8 cellular contexts compared by ENCODE assay signal in genomic region chr3:123067689-123068226, GRCh38. TPM values are rescaled to one million over a fixed set of nuclear protein-coding genes. Genes with fewer than 3 reads are reported as not detected.
DNase-seq lines count a peak whose midpoint lies in the region; ATAC-seq, FAIRE-seq and TF ChIP-seq lines count a peak whose summit lies in the region.

No MANE protein-coding gene starts in this region.

- H3K4me1 ChIP-seq in NT2/D1 (ENCODE audit: insufficient read depth, insufficient read length), result peaks cover 8% of the 10 kb centered on the region
- H3K4me1 ChIP-seq in duodenal mucosa (ENCODE audit: control insufficient read depth in 1 of 2, insufficient read depth in 2 of 2, low read length in 2 of 2), result peaks cover 20 to 23% of the 10 kb centered on the region in 2 donors

- no TSS peak for BruUV-seq in Calu3 (replicated peaks; lab: Mats Ljungman, UMichigan)

- H3K27me3 Mint-ChIP-seq in Calu3 (ENCODE audit: unreplicated experiment), result peaks cover 23% of the 10 kb centered on the region
- no peaks in the 10 kb centered on the region for H3K27me3 Mint-ChIP-seq in naive thymus-derived CD8-positive, alpha-beta T cell

- H3K9me3 Mint-ChIP-seq in Calu3 (ENCODE audit: low read depth, unreplicated experiment), result no peaks in the 10 kb centered on the region
- no peaks in the 10 kb centered on the region for H3K9me3 Mint-ChIP-seq in naive thymus-derived CD8-positive, alpha-beta T cell

- CTCF ChIA-PET in Calu3 (lab: Charles Lee), result interaction anchor here (0.6 to 1.1 kb wide), 3 partner anchors 24 to 76 kb away, joined by 3 read pairs; no protein-coding TSS in a partner anchor

- DNase-seq in Calu3 (peak; percentile 13), NT2/D1 (ENCODE audit: low read depth, low spot score) (no peak), caudate nucleus (lab: John Stamatoyannopoulos, UW) (no peak), D721Med (ENCODE audit: insufficient read length, low spot score) (no peak), NCI-H1436 (lab: John Stamatoyannopoulos, UW) (no peak)
- no peak for DNase-seq in naive thymus-derived CD8-positive, alpha-beta T cell

- TF ChIP-seq CTCF in Calu3 (IDR thresholded peaks at IDR 0.05; ENCODE audit: unreplicated experiment), result no peak
- TF ChIP-seq CTCF in D721Med (IDR thresholded peaks at IDR 0.05; ENCODE audit: insufficient read depth, missing control alignments), result no peak

- H3K9ac ChIP-seq in NT2/D1 (ENCODE audit: insufficient read length, low read depth) (peak overlapping the region; percentile 96), duodenal mucosa (ENCODE audit: low read depth in 1 of 2, low read length in 2 of 2) (peak overlapping the region; percentile 65 to 68)

- no peak overlapping the region for H3K27ac ChIP-seq in duodenal mucosa (ENCODE audit: low read depth, low read length)
- no peak overlapping the region for H3K27ac ChIP-seq in caudate nucleus (ENCODE audit: low read depth, low read length)

- H3K4me1 Mint-ChIP-seq in Calu3 (ENCODE audit: low read depth, unreplicated experiment), result peaks cover 9% of the 10 kb centered on the region
- H3K4me1 Mint-ChIP-seq in naive thymus-derived CD8-positive, alpha-beta T cell, result peaks cover 17 to 37% (median 23%) of the 10 kb centered on the region in 4 donors

- POLR2A ChIA-PET in naive thymus-derived CD8-positive, alpha-beta T cell (lab: Charles Lee), result interaction anchor here (1.0 kb wide), 1 partner anchor 11 kb away, joined by 3 read pairs; no protein-coding TSS in a partner anchor

- H3K4me3 ChIP-seq in NT2/D1 (ENCODE audit: insufficient read length, low read depth) (peak overlapping the region; percentile 92), duodenal mucosa (ENCODE audit: low read depth in 1 of 2, low read length in 2 of 2) (peak overlapping the region; percentile 80 to 89)

- H3K36me3 Mint-ChIP-seq in Calu3 (ENCODE audit: insufficient read depth, unreplicated experiment), result peaks cover 24% of the 10 kb centered on the region
- H3K36me3 Mint-ChIP-seq in naive thymus-derived CD8-positive, alpha-beta T cell, result no peaks in the 10 kb centered on the region

- no peaks in the 10 kb centered on the region for H3K9me3 ChIP-seq in NT2/D1 (ENCODE audit: insufficient read depth, low read length)
- no peaks in the 10 kb centered on the region for H3K9me3 ChIP-seq in duodenal mucosa (ENCODE audit: control insufficient read depth in 1 of 2, low read length in 2 of 2)

- no peak for FAIRE-seq in D721Med (lab: Jason Lieb, UNC)

- intact Hi-C loops in Calu3 (cut with micrococcal nuclease; ENCODE audit: unreplicated experiment), result no loop called here

- H3K27ac Mint-ChIP-seq in Calu3 (ENCODE audit: unreplicated experiment), result peak overlapping the region; percentile 63
- H3K27ac Mint-ChIP-seq in naive thymus-derived CD8-positive, alpha-beta T cell, result peak overlapping the region in 7 of 10 donors; percentile 56 to 77 (median 70)

- ATAC-seq in GM21619 (IDR thresholded peaks at IDR 0.05; ENCODE audit: unreplicated experiment), result peak; percentile 27
- peak; percentile 52 to 54 for ATAC-seq in naive thymus-derived CD8-positive, alpha-beta T cell

- peak overlapping the region; percentile 91 for H3K4me3 Mint-ChIP-seq in Calu3 (ENCODE audit: low read depth, unreplicated experiment)
- peak overlapping the region; percentile 78 to 87 (median 84) for H3K4me3 Mint-ChIP-seq in naive thymus-derived CD8-positive, alpha-beta T cell

- peaks cover 6% of the 10 kb centered on the region for H3K27me3 ChIP-seq in NT2/D1 (ENCODE audit: insufficient read depth, insufficient read length)
- H3K27me3 ChIP-seq in duodenal mucosa (ENCODE audit: control insufficient read depth in 1 of 2, insufficient read depth in 2 of 2, low read length in 2 of 2), result peaks cover 0 to 5% of the 10 kb centered on the region in 2 donors

- H3K36me3 ChIP-seq in NT2/D1 (ENCODE audit: insufficient read depth, insufficient read length, low read length) (peaks cover 21% of the 10 kb centered on the region), duodenal mucosa (ENCODE audit: control insufficient read depth in 1 of 2, insufficient read depth in 2 of 2, low read length in 2 of 2) (no peaks in the 10 kb centered on the region)

RNA-seq across cellular contexts. Expression of gene PDIA5, which starts 0.9 kb away (rescaled TPM):
- total RNA-seq in Calu3 (2022), result 31.5 and 31.6 TPM in 2 replicates
- 1 to 10 TPM; 5.2 to 6.0 TPM for total RNA-seq in naive thymus-derived CD8-positive, alpha-beta T cell
- 1 to 10 TPM; 3.2 to 6.9 (median 4.1) TPM for polyA plus RNA-seq in naive thymus-derived CD8-positive, alpha-beta T cell

RNA-seq across cellular contexts. Expression of gene SEMA5B, which starts 40.2 kb away (rescaled TPM):
- total RNA-seq in Calu3 (2022), result not detected in 2 replicates
- under 1 TPM; 0.16 to 0.47 TPM for total RNA-seq in naive thymus-derived CD8-positive, alpha-beta T cell
- polyA plus RNA-seq in naive thymus-derived CD8-positive, alpha-beta T cell, result not detected
